In the genomic region with DNA sequence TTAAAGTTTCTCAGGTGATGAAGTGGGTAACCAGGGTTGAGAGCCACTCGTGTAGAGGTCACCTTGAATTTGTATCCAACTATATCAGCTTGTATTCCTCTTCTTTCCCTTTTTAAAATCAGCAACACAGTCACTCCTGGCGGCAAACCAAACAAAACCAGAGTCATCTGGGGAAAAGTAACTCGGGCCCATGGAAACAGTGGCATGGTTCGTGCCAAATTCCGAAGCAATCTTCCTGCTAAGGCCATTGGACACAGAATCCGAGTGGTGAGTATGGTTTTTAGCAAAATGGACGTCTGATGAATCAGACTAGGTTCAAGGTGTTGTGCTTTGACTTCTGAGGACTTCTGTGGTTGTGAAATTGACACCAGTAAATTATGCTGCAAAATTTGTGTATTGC, we compare ENCODE assay signal across 15 cellular contexts. TPM values are rescaled to one million over a fixed set of nuclear protein-coding genes. Genes with fewer than 3 reads are reported as not detected.
A peak's percentile ranks its signal among the peaks of the same experiment; 100 is the strongest.
DNase-seq lines count a peak whose midpoint lies in the region; ATAC-seq, FAIRE-seq and TF ChIP-seq lines count a peak whose summit lies in the region.
"Had no signal": no experiment of that assay in that cellular context is flagged by ENCODE, and none has a peak within 500 bp of the region (broad histone marks: within the 10 kb centered on the region; RNA-seq: fewer than 3 reads in every experiment).

No MANE protein-coding gene starts in this region.

- H3K9me3 Mint-ChIP-seq in CD8-positive, alpha-beta memory T cell = no peaks in the 10 kb centered on the region
- H3K9me3 Mint-ChIP-seq in memory B cell = no peaks in the 10 kb centered on the region

- TF ChIP-seq CTCF in IMR-90 (conservative IDR thresholded peaks at IDR 0.05; ENCODE audit: low read depth, low read length) (no peak), GM12878 (IDR thresholded peaks at IDR 0.05 in 2 of 3, conservative IDR thresholded peaks at IDR 0.05 in 1 of 3; ENCODE audit: control insufficient read depth in 2 of 3, extremely low read depth in 1 of 3, insufficient read depth in 1 of 3, low read depth in 3 of 3, low read length in 3 of 3) (no peak)

- SMC1A ChIA-PET in GM12878 (lab: Charles Lee; ENCODE audit: uncharacterized antibody, unreplicated experiment) = interaction anchor here (1.3 kb wide), 1 partner anchor 106 kb away, joined by 3 read pairs; no protein-coding TSS in a partner anchor

- in situ Hi-C loops in IMR-90 (cut with MboI; ENCODE audit: low sequenced_read_pairs) = no loop called here
- in situ Hi-C loops in GM12878 (cut with MboI) = no loop called here

- BruUV-seq in IMR-90 (replicated peaks; lab: Mats Ljungman, UMichigan) (no TSS peak), GM12878 (replicated peaks; lab: Mats Ljungman, UMichigan) (no TSS peak)

- CTCF ChIA-PET in CD8-positive, alpha-beta memory T cell (lab: Charles Lee) = no interaction called here
- CTCF ChIA-PET in IMR-90 (lab: Yijun Ruan, JAX) (no interaction called here), GM12878 (lab: Yijun Ruan, JAX) (interaction anchor here (1.2 kb wide), 1 partner anchor 48 kb away, joined by 4 read pairs; no protein-coding TSS in a partner anchor)

- no peak overlapping the region for H2BK15ac ChIP-seq in IMR-90 (ENCODE audit: low read depth, low read length)

- H3K36me3 ChIP-seq in CD8-positive, alpha-beta memory T cell (ENCODE audit: insufficient read depth, low read length) = peaks cover 60% of the 10 kb centered on the region
- H3K36me3 ChIP-seq in IMR-90 (ENCODE audit: control insufficient read depth, insufficient read depth, low read length) = peaks cover 38% of the 10 kb centered on the region
- peaks cover 13 to 51% of the 10 kb centered on the region in 2 experiments for H3K36me3 ChIP-seq in GM12878 (ENCODE audit: control insufficient read depth in 2 of 2, insufficient read depth in 2 of 2, low read length in 1 of 2)
- H3K36me3 ChIP-seq: ovary had no signal

- H3K9me3 ChIP-seq in CD8-positive, alpha-beta memory T cell (ENCODE audit: low read length) = no peaks in the 10 kb centered on the region
- H3K9me3 ChIP-seq in IMR-90 (ENCODE audit: control insufficient read depth, insufficient read depth, low read length) (no peaks in the 10 kb centered on the region), GM12878 (replicated peaks; ENCODE audit: control insufficient read depth, insufficient read depth, low read length) (no peaks in the 10 kb centered on the region)
- H3K9me3 ChIP-seq: ovary had no signal

- peaks cover 0 to 78% (median 28%) of the 10 kb centered on the region in 3 donors for H3K36me3 Mint-ChIP-seq in CD8-positive, alpha-beta memory T cell
- H3K36me3 Mint-ChIP-seq in memory B cell = peaks cover 33% of the 10 kb centered on the region

- H2AK9ac ChIP-seq in IMR-90 (replicated peaks; ENCODE audit: low read depth, low read length, poor library complexity) = no peak overlapping the region

- intact Hi-C loops in IMR-90 (cut with micrococcal nuclease) = no loop called here
- intact Hi-C loops in GM12878 (cut with micrococcal nuclease; ENCODE audit: unreplicated experiment) = no loop called here

- H3K27me3 ChIP-seq in CD8-positive, alpha-beta memory T cell (ENCODE audit: insufficient read depth, low read length, poor library complexity, severe bottlenecking) = no peaks in the 10 kb centered on the region
- H3K27me3 ChIP-seq in IMR-90 (ENCODE audit: control insufficient read depth, insufficient read depth, low read length) (no peaks in the 10 kb centered on the region), GM12878 (replicated peaks in 1 of 2; ENCODE audit: control insufficient read depth in 2 of 2, insufficient read depth in 2 of 2, low read length in 1 of 2) (no peaks in the 10 kb centered on the region)
- H3K27me3 ChIP-seq: ovary had no signal

- H3K4ac ChIP-seq in IMR-90 (ENCODE audit: low read depth, low read length) = no peak overlapping the region

- H3K27me3 Mint-ChIP-seq in CD8-positive, alpha-beta memory T cell = no peaks in the 10 kb centered on the region
- no peaks in the 10 kb centered on the region for H3K27me3 Mint-ChIP-seq in memory B cell

- H3K9me1 ChIP-seq in IMR-90 (ENCODE audit: insufficient read depth, low read length) = 0 out of 2 replicates have a peak, but pooled peaks cover 3% of the 10 kb centered on the region

- no peak overlapping the region for H4K91ac ChIP-seq in IMR-90 (ENCODE audit: insufficient read depth, low read depth, low read length)

- H4K8ac ChIP-seq in IMR-90 (ENCODE audit: low read depth in 2 of 2, low read length in 2 of 2) = no peak overlapping the region

- no peak for DNase-seq in CD8-positive, alpha-beta memory T cell
- DNase-seq in IMR-90 (peak; percentile 25), GM12878 (ENCODE audit: low read depth, low spot score) (no peak), memory B cell (ENCODE audit: low spot score in 2 of 2) (no peak), GM19239 (ENCODE audit: insufficient read length, low spot score) (no peak)
- no peak for DNase-seq in activated CD4-positive, CD25-positive, alpha-beta regulatory T cell treated with anti-CD3 and anti-CD28 coated beads, Interleukin-2, amount 50 U/mL, for 72 hours
- DNase-seq: activated effector memory CD4-positive, alpha-beta T cell treated with Interleukin-2 at 50 U/mL for 16 hours; erythroblast; HCEC 1CT; NCI-H1105; ovary; T1000 had no signal

- peaks cover 42% of the 10 kb centered on the region for H3K79me2 ChIP-seq in GM12878 (ENCODE audit: control insufficient read depth, insufficient read depth, low read length)

- WGBS in IMR-90 (ENCODE audit: extremely low coverage in 2 of 2, insufficient read length in 1 of 2), 2 experiments = 58% methylated on average over 3 of the region's 7 CpGs; no CpG with 5 or more reads in 1 of the 2 experiments
- 98% methylated on average over 7 of the region's 7 CpGs for WGBS in GM12878 (ENCODE audit: insufficient coverage, insufficient replicate concordance, low lambda C conversion rate, missing lambda C conversion rate)

- peak overlapping the region in 6 of 8 donors; percentile 28 to 85 (median 74) for H3K27ac Mint-ChIP-seq in CD8-positive, alpha-beta memory T cell
- peak overlapping the region; percentile 51 for H3K27ac Mint-ChIP-seq in memory B cell

- no peak overlapping the region for H2BK20ac ChIP-seq in IMR-90 (ENCODE audit: low read depth, low read length)

- no peak for TF ChIP-seq EP300 in GM12878 (IDR thresholded peaks at IDR 0.05; ENCODE audit: borderline replicate concordance in 1 of 2, control insufficient read depth in 1 of 2, low read depth in 2 of 2, low read length in 2 of 2)

- RAD21 ChIA-PET in GM12878 (lab: Charles Lee; ENCODE audit: unreplicated experiment) = no interaction called here

- no peak overlapping the region for H3K23ac ChIP-seq in IMR-90 (ENCODE audit: low read depth, low read length)

- H3K9ac ChIP-seq in IMR-90 (ENCODE audit: low read depth, low read length) = no peak overlapping the region
- H3K9ac ChIP-seq in GM12878 (ENCODE audit: control insufficient read depth, insufficient read depth, low read length) = no peak overlapping the region

- H3K4me3 ChIP-seq in CD8-positive, alpha-beta memory T cell (ENCODE audit: low read length) = no peak overlapping the region
- no peak overlapping the region for H3K4me3 ChIP-seq in IMR-90 (ENCODE audit: insufficient read depth, low read depth, low read length)
- H3K4me3 ChIP-seq in GM12878 = no peak overlapping the region; the same call in 1 of the 2 replicates
- H3K4me3 ChIP-seq: ovary had no signal

- no peak overlapping the region for H2BK120ac ChIP-seq in IMR-90 (ENCODE audit: low read depth, low read length)

- TF ChIP-seq RAD21 in IMR-90 (IDR thresholded peaks at IDR 0.05; ENCODE audit: low read length) (no peak), GM12878 (IDR thresholded peaks at IDR 0.05; ENCODE audit: insufficient read depth, low read depth, low read length) (no peak)

- no peak overlapping the region for H3K56ac ChIP-seq in IMR-90 (ENCODE audit: extremely low read depth, insufficient read depth, low read length)

- H3K4me1 ChIP-seq in CD8-positive, alpha-beta memory T cell (ENCODE audit: insufficient read depth, low read length) = peaks cover 48% of the 10 kb centered on the region
- H3K4me1 ChIP-seq in IMR-90 (ENCODE audit: control insufficient read depth, insufficient read depth, low read length) (0 out of 2 replicates have a peak, but pooled peaks cover 1% of the 10 kb centered on the region), GM12878 (ENCODE audit: control insufficient read depth, insufficient read depth, low read length) (peaks cover 3% of the 10 kb centered on the region; the same call in 1 of the 2 replicates)

- peaks cover 17 to 53% of the 10 kb centered on the region in 2 experiments for H3K79me1 ChIP-seq in IMR-90 (ENCODE audit: low read depth in 1 of 2, low read length in 2 of 2)

- peaks cover 55 to 78% (median 71%) of the 10 kb centered on the region in 3 donors for H3K4me1 Mint-ChIP-seq in CD8-positive, alpha-beta memory T cell
- peaks cover 22% of the 10 kb centered on the region for H3K4me1 Mint-ChIP-seq in memory B cell

- no peak for TF ChIP-seq POLR2A in IMR-90 (IDR thresholded peaks at IDR 0.05; ENCODE audit: low read depth, low read length)
- no peak for TF ChIP-seq POLR2A in GM12878 (IDR thresholded peaks at IDR 0.05; ENCODE audit: low read depth, low read length)

- no peak overlapping the region for H3K18ac ChIP-seq in IMR-90 (ENCODE audit: low read depth, low read length)

- no peak overlapping the region for H4K5ac ChIP-seq in IMR-90 (ENCODE audit: low read depth, low read length)

- no peak overlapping the region for H2BK5ac ChIP-seq in IMR-90 (ENCODE audit: low read depth, low read length, poor library complexity, severe bottlenecking)

- H2AK5ac ChIP-seq in IMR-90 (ENCODE audit: low read depth, low read length) = no peak overlapping the region

- dilution Hi-C loops in IMR-90 (cut with HindIII; ENCODE audit: low sequenced_read_pairs, unreplicated experiment) = no loop called here

- POLR2A ChIA-PET in CD8-positive, alpha-beta memory T cell (lab: Charles Lee) = no interaction called here
- POLR2A ChIA-PET in IMR-90 (lab: Charles Lee; ENCODE audit: unreplicated experiment) (no interaction called here), GM12878 (lab: Charles Lee) (no interaction called here)

- FAIRE-seq in GM12878 (lab: Jason Lieb, UNC) (no peak), GM19239 (lab: Jason Lieb, UNC) (no peak)
- FAIRE-seq: keratinocyte had no signal

- no peak overlapping the region for H3K4me2 ChIP-seq in IMR-90 (ENCODE audit: low read depth, low read length)
- H3K4me2 ChIP-seq in GM12878 (ENCODE audit: control insufficient read depth, insufficient read depth) = peak overlapping the region; percentile 35; the same call in 1 of the 2 replicates

- H3K27ac ChIP-seq in CD8-positive, alpha-beta memory T cell (ENCODE audit: low read depth, low read length) = no peak overlapping the region
- H3K27ac ChIP-seq in IMR-90 (ENCODE audit: insufficient read depth, low read length) = no peak overlapping the region
- no peak overlapping the region for H3K27ac ChIP-seq in GM12878 (ENCODE audit: control insufficient read depth, insufficient read depth)
- H3K27ac ChIP-seq: ovary had no signal

- ATAC-seq in IMR-90 (ENCODE audit: low read depth) (no peak), GM12878 (no peak), memory B cell (ENCODE audit: low read depth) (no peak), GM19455 (IDR thresholded peaks at IDR 0.05; ENCODE audit: unreplicated experiment) (no peak), GM21786 (IDR thresholded peaks at IDR 0.05; ENCODE audit: unreplicated experiment) (no peak)

- H3K4me3 Mint-ChIP-seq in CD8-positive, alpha-beta memory T cell = peak overlapping the region in 5 of 7 donors; percentile 10 to 73 (median 59)
- no peak overlapping the region for H3K4me3 Mint-ChIP-seq in memory B cell

- H2AFZ ChIP-seq in IMR-90 (replicated peaks; ENCODE audit: low read length, poor library complexity) (no peak overlapping the region), GM12878 (ENCODE audit: control insufficient read depth, low read depth, low read length) (no peak overlapping the region)

- H4K20me1 ChIP-seq in IMR-90 (ENCODE audit: insufficient read depth, low read length) = peaks cover 48% of the 10 kb centered on the region
- peaks cover 7% of the 10 kb centered on the region for H4K20me1 ChIP-seq in GM12878 (ENCODE audit: control insufficient read depth, insufficient read depth)

- no peak overlapping the region for H3K14ac ChIP-seq in IMR-90 (replicated peaks; ENCODE audit: low read depth, low read length)

RNA-seq across cellular contexts. Expression of a gene that starts 3.9 kb away (rescaled TPM):
- total RNA-seq in CD8-positive, alpha-beta memory T cell = 1,000 to 10,000 TPM; 1,301 to 1,320 TPM
- polyA plus RNA-seq in CD8-positive, alpha-beta memory T cell = 1,628 TPM
- 804 and 1,064 TPM in 2 replicates for total RNA-seq in IMR-90 (2012; rRNA removed)
- polyA plus RNA-seq in IMR-90 (2012; rRNA removed) = 906 and 921 TPM in 2 replicates
- 346 and 851 TPM in 2 replicates for polyA plus RNA-seq in IMR-90 (2012; cell fraction: cytosol; rRNA removed)
- 30.5 and 351 TPM in 2 replicates for polyA plus RNA-seq in IMR-90 (2012; cell fraction: nucleus; rRNA removed; ENCODE audit: low replicate concordance)
- 152 and 158 TPM in 2 replicates for total RNA-seq in GM12878 (2013; cell fraction: nucleolus; rRNA removed)
- total RNA-seq in GM12878 (2014; rRNA removed) = 774 and 1,139 TPM in 2 replicates
- total RNA-seq in GM12878 (2014; rRNA removed; fragmentation: Illumina TruSeq; extraction: Trizol) = 2,045 and 2,048 TPM in 2 replicates
- 1,469 and 1,543 TPM in 2 replicates for total RNA-seq in GM12878 (2021)
- 7,666 TPM for polyA plus RNA-seq in GM12878 (2011; ENCODE audit: low read depth)
- 1,355 and 2,033 TPM in 2 replicates for polyA plus RNA-seq in GM12878 (2011; rRNA removed)
- polyA plus RNA-seq in GM12878 (2011; cell fraction: cytosol; rRNA removed) = 588 and 600 TPM in 2 replicates
- 326 and 453 TPM in 2 replicates for polyA plus RNA-seq in GM12878 (2011; cell fraction: nucleus; rRNA removed)
- polyA plus RNA-seq in GM12878 (2012) = 3,017 and 3,888 TPM in 2 replicates
- polyA plus RNA-seq in GM12878 (2014; fragmentation: Illumina TruSeq; extraction: Trizol) = 2,605 and 3,098 TPM in 2 replicates
- polyA plus RNA-seq in GM12878 (2014; fragmentation: Nextera tagmentation; extraction: Ambion mirVana) = 1,000 to 10,000 TPM; 2,763 to 3,144 TPM
- polyA plus RNA-seq in GM12878 (2014; rRNA removed) = 1,819 and 2,206 TPM in 2 replicates
- 1,000 to 10,000 TPM; 1,637 to 1,641 TPM for polyA plus RNA-seq in GM12878 (2016; fragmentation: Nextera tagmentation; extraction: Ambion mirVana)
- 184 and 244 TPM in 2 replicates for polyA minus RNA-seq in GM12878 (2011; rRNA and poly(A)+ RNA removed)
- 126 and 163 TPM in 2 replicates for polyA minus RNA-seq in GM12878 (2011; cell fraction: cytosol; rRNA and poly(A)+ RNA removed)
- polyA minus RNA-seq in GM12878 (2011; cell fraction: nucleus; rRNA and poly(A)+ RNA removed) = 34.9 and 49.6 TPM in 2 replicates

RNA-seq across cellular contexts. Expression of a gene that starts 6.1 kb away (rescaled TPM):
- 1 to 10 TPM; 7.3 to 7.4 TPM for total RNA-seq in CD8-positive, alpha-beta memory T cell
- 2.4 TPM for polyA plus RNA-seq in CD8-positive, alpha-beta memory T cell
- total RNA-seq in IMR-90 (2012; rRNA removed) = 3.3 and 3.9 TPM in 2 replicates
- polyA plus RNA-seq in IMR-90 (2012; rRNA removed) = 3.1 and 3.3 TPM in 2 replicates
- polyA plus RNA-seq in IMR-90 (2012; cell fraction: cytosol; rRNA removed) = 0.98 and 1.4 TPM in 2 replicates
- polyA plus RNA-seq in IMR-90 (2012; cell fraction: nucleus; rRNA removed; ENCODE audit: low replicate concordance) = 2.3 and 6.7 TPM in 2 replicates
- total RNA-seq in GM12878 (2013; cell fraction: nucleolus; rRNA removed) = 3.9 and 6.8 TPM in 2 replicates
- 0.54 and 0.68 TPM in 2 replicates for total RNA-seq in GM12878 (2014; rRNA removed)
- total RNA-seq in GM12878 (2014; rRNA removed; fragmentation: Illumina TruSeq; extraction: Trizol) = 0.55 and 1.0 TPM in 2 replicates
- 0.95 and 1.1 TPM in 2 replicates for total RNA-seq in GM12878 (2021)
- polyA plus RNA-seq in GM12878 (2011; ENCODE audit: low read depth) = 1.1 TPM
- polyA plus RNA-seq in GM12878 (2011; rRNA removed) = 1.5 and 1.6 TPM in 2 replicates
- 0.69 and 0.72 TPM in 2 replicates for polyA plus RNA-seq in GM12878 (2011; cell fraction: cytosol; rRNA removed)
- polyA plus RNA-seq in GM12878 (2011; cell fraction: nucleus; rRNA removed) = 0.99 and 1.0 TPM in 2 replicates
- 0.65 and 0.77 TPM in 2 replicates for polyA plus RNA-seq in GM12878 (2012)
- 0.54 and 1.00 TPM in 2 replicates for polyA plus RNA-seq in GM12878 (2014; fragmentation: Illumina TruSeq; extraction: Trizol)
- polyA plus RNA-seq in GM12878 (2014; fragmentation: Nextera tagmentation; extraction: Ambion mirVana) = under 1 TPM; 0.02 to 0.18 TPM
- 0.88 and 1.4 TPM in 2 replicates for polyA plus RNA-seq in GM12878 (2014; rRNA removed)
- polyA plus RNA-seq in GM12878 (2016; fragmentation: Nextera tagmentation; extraction: Ambion mirVana) = 1 to 10 TPM in 1 of 2 experiments, under 1 TPM in 1; 0.73 to 1.7 TPM
- polyA minus RNA-seq in GM12878 (2011; rRNA and poly(A)+ RNA removed) = 1.4 and 2.3 TPM in 2 replicates
- 1.3 and 1.6 TPM in 2 replicates for polyA minus RNA-seq in GM12878 (2011; cell fraction: cytosol; rRNA and poly(A)+ RNA removed)
- polyA minus RNA-seq in GM12878 (2011; cell fraction: nucleus; rRNA and poly(A)+ RNA removed) = 1.2 and 1.5 TPM in 2 replicates
